23 cellular contexts compared by ENCODE assay signal in genomic region chr10:132878730-132879407, GRCh38.
DNase-seq lines count a peak whose midpoint lies in the region; ATAC-seq and TF ChIP-seq lines count a peak whose summit lies in the region.
"Had no signal": no experiment of that assay in that cellular context is flagged by ENCODE, and none has a peak within 500 bp of the region (broad histone marks: within the 10 kb centered on the region; RNA-seq: fewer than 3 reads in every experiment).

No MANE protein-coding gene starts in this region.

- H3K9ac ChIP-seq in NT2/D1 (ENCODE audit: insufficient read length, low read depth) = no peak overlapping the region

- TF ChIP-seq CTCF in spleen (IDR thresholded peaks at IDR 0.05 in 8 of 11, conservative IDR thresholded peaks at IDR 0.05 in 3 of 11) = no peak

- H3K27me3 ChIP-seq in NT2/D1 (ENCODE audit: insufficient read depth, insufficient read length) (no peaks in the 10 kb centered on the region), spleen (replicated peaks in 1 of 7) (peaks cover 0 to 71% (median 10%) of the 10 kb centered on the region in 7 donors)
- H3K27me3 ChIP-seq: thyroid gland had no signal

- TF ChIP-seq POLR2A in spleen (IDR thresholded peaks at IDR 0.05) = no peak

- DNase-seq in D341Med (ENCODE audit: low spot score) (peak; percentile 4), NT2/D1 (ENCODE audit: low read depth, low spot score) (peak; percentile 59), islet precursor cell (peak; percentile 46), spleen (peak; percentile 58), NCI-H2081 (lab: John Stamatoyannopoulos, UW) (no peak), DMS79 treated with DMSO at 0.1 percent for 48 hours (lab: John Stamatoyannopoulos, UW) (no peak)
- DNase-seq: activated CD4-positive, alpha-beta T cell treated with anti-CD3 and anti-CD28 coated beads, Interleukin-2, amount 50 U/mL, for 1 hour; AML-193; cortex of kidney; DND-41; NCI-H1105 treated with DMSO at 0.1 percent for 48 hours; NCI-H2081 treated with DMSO at 0.1 percent for 48 hours; NCI-H446 treated with DMSO at 0.1 percent for 48 hours; small intestine; stimulated activated CD4-positive, alpha-beta T cell treated with anti-CD3 and anti-CD28 coated beads, Interleukin-2, amount 100 ng/mL, for 48 hours; stimulated activated naive CD8-positive, alpha-beta T cell treated with anti-CD3 and anti-CD28 coated beads, Interleukin-15, Interleukin-2, amounts not matched to agents 100 U/mL and 50 U/mL, for 24 hours had no signal

- peaks cover 12% of the 10 kb centered on the region for H3K9me3 ChIP-seq in NT2/D1 (ENCODE audit: insufficient read depth, low read length)
- peaks cover 0 to 9% (median 0%) of the 10 kb centered on the region in 8 donors for H3K9me3 ChIP-seq in spleen
- H3K9me3 ChIP-seq: thyroid gland had no signal

- 50 to 60% (median 55%) methylated on average over 25 of the region's 25 CpGs for WGBS in spleen, 5 donors

- no peak for ATAC-seq in GM18502 (IDR thresholded peaks at IDR 0.05; ENCODE audit: poor library complexity, unreplicated experiment)
- ATAC-seq in HG03439 (IDR thresholded peaks at IDR 0.05; ENCODE audit: unreplicated experiment) = no peak
- ATAC-seq: stimulated activated naive CD8-positive, alpha-beta T cell treated with anti-CD3 and anti-CD28 coated beads, Interleukin-15, Interleukin-2, amounts not matched to agents 100 U/mL and 50 U/mL, for 24 hours had no signal

- H3K4me3 ChIP-seq in NT2/D1 (ENCODE audit: insufficient read length, low read depth) (no peak overlapping the region), spleen (no peak overlapping the region)
- H3K4me3 ChIP-seq: psoas muscle, SK-N-MC, thyroid gland had no signal

- H3K4me1 ChIP-seq in NT2/D1 (ENCODE audit: insufficient read depth, insufficient read length) = peaks cover 13% of the 10 kb centered on the region
- H3K4me1 ChIP-seq in spleen = peaks cover 0 to 4% (median 0%) of the 10 kb centered on the region in 6 donors
- H3K4me1 ChIP-seq: psoas muscle had no signal

- intact Hi-C loops in spleen (cut with DNase I; ENCODE audit: low total_unique reads) = no loop called here

- H3K27ac ChIP-seq in spleen = no peak overlapping the region
- H3K27ac ChIP-seq: HL-60, psoas muscle, SK-N-MC, thyroid gland, VCaP had no signal

- H3K36me3 ChIP-seq in NT2/D1 (ENCODE audit: insufficient read depth, insufficient read length, low read length) (no peaks in the 10 kb centered on the region), spleen (no peaks in the 10 kb centered on the region)
- H3K36me3 ChIP-seq: thyroid gland had no signal

Comparison
In these comparisons a context has a peak if more than half of its experiments do, and no peak if none do; other contexts are left out.
1. DNase-seq: peak in D341Med (single experiment), NT2/D1 (single experiment), islet precursor cell (single experiment) and spleen (single experiment); none in NCI-H2081 (0 of 2) and DMS79 treated with DMSO at 0.1 percent for 48 hours (single experiment).